In the genomic region with DNA sequence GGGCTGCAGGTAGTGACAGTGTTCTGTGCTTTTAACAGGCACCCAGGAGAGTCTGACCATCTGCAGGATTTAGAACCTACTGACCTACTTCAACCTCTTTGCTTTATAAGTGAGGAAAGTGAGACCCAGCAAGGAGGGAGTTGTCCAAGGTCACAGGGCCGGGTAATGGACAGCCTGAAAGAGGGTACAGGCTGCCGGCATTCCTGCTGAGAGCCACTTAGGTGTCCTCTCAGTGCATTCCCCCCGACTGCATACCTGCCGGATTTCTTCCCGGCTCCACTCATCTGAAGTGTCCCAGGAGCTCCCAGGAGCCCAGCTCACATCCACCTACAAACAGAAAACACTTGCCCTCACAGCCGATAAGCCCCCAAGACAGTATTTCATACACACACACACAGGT, we compare ENCODE assay signal across 18 cellular contexts. TPM values are rescaled to one million over a fixed set of nuclear protein-coding genes. Genes with fewer than 3 reads are reported as not detected.
"Had no signal": no experiment of that assay in that cellular context is flagged by ENCODE, and none has a peak within 500 bp of the region (broad histone marks: within the 10 kb centered on the region; RNA-seq: fewer than 3 reads in every experiment).

No MANE protein-coding gene starts in this region.

- H3K9me3 ChIP-seq: pancreas, spleen had no signal

- H3K4me3 ChIP-seq: pancreas, spleen had no signal

- H3K27ac ChIP-seq: pancreas had no signal

- ATAC-seq: natural killer cell treated with Interleukin-12 subunit alpha and Interleukin-12 subunit beta and Interleukin-15 and Interleukin-18, amount 100 ng/mL, for 72 hours; pancreas; stimulated activated memory B cell treated with anti-CD40 and anti-IgM and Interleukin-4, amounts not matched to agents 10 μg/mL and 1 μg/mL and 100 μg/mL, for 72 hours had no signal

- H3K27me3 ChIP-seq: pancreas had no signal

- DNase-seq: activated CD4-positive, alpha-beta memory T cell treated with anti-CD3 and anti-CD28 coated beads for 36 hours; activated CD4-positive, CD25-positive, alpha-beta regulatory T cell treated with anti-CD3 and anti-CD28 coated beads, Interleukin-2, amount 50 U/mL, for 72 hours; activated gamma-delta T cell; activated T-cell treated with anti-CD3 and anti-CD28 coated beads, Interleukin-2, amount 50 U/mL, for 48 hours; amygdala; cerebellar nuclear complex; erythroblast; hypothalamus; pancreas; spleen; stimulated activated CD4-positive, alpha-beta T cell treated with anti-CD3 and anti-CD28 coated beads, Interleukin-1b, Interleukin-23, amount 100 ng/mL, for 48 hours; substantia nigra had no signal

- H3K4me1 ChIP-seq: pancreas had no signal

- H3K36me3 ChIP-seq: pancreas, spleen had no signal

RNA-seq across cellular contexts. Expression of gene TNNI1, which starts 33.6 kb away (rescaled TPM):
- total RNA-seq: activated CD4-positive, alpha-beta memory T cell treated with anti-CD3 and anti-CD28 coated beads for 36 hours; dermis microvascular lymphatic vessel endothelial cell; glomerular endothelial cell; mammary epithelial cell; natural killer cell treated with Interleukin-12 subunit alpha and Interleukin-12 subunit beta and Interleukin-15 and Interleukin-18, amount 100 ng/mL, for 72 hours; pancreas; spleen; T-helper 2 cell treated with Interferon-gamma antibody and Interleukin-4, amounts not matched to agents 100 ng/mL and 5 ng/mL, for 36 hours had no signal

RNA-seq across cellular contexts. Expression of gene LAD1, which starts 56.0 kb away (rescaled TPM):
- total RNA-seq: activated CD4-positive, alpha-beta memory T cell treated with anti-CD3 and anti-CD28 coated beads for 36 hours; dermis microvascular lymphatic vessel endothelial cell; natural killer cell treated with Interleukin-12 subunit alpha and Interleukin-12 subunit beta and Interleukin-15 and Interleukin-18, amount 100 ng/mL, for 72 hours; T-helper 2 cell treated with Interferon-gamma antibody and Interleukin-4, amounts not matched to agents 100 ng/mL and 5 ng/mL, for 36 hours had no signal
